Comparison of ENCODE assay signal across 15 cellular contexts in the genomic region with DNA sequence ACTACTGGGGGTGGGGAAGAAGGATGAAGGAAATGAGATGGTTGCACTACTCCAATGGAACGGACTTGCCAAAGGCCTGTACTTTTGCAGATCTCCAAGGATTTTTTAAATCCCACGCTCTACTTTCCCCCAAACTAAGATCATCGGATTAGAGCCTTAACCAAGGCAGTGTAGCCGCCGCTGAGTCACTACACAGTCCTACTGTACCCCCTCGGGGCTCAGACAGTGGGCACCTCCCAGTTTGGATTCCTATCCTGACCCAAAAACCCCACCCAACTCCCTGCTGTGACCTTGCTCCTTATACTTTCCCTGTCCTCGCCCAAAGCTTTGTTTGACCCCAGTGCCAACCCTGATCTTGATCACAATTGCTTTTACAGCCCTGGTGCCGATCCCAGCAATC.
"Had no signal": no experiment of that assay in that cellular context is flagged by ENCODE, and none has a peak within 500 bp of the region (broad histone marks: within the 10 kb centered on the region; RNA-seq: fewer than 3 reads in every experiment).

No MANE protein-coding gene starts in this region.

- H3K9me3 ChIP-seq: ascending aorta, gastrocnemius medialis, left ventricle myocardium inferior, pancreas, thoracic aorta had no signal

- H3K36me3 ChIP-seq: ascending aorta, gastrocnemius medialis, left ventricle myocardium inferior, pancreas, thoracic aorta had no signal

- H3K27me3 ChIP-seq: ascending aorta, gastrocnemius medialis, pancreas had no signal

- H3K36me3 Mint-ChIP-seq: activated naive CD8-positive, alpha-beta T cell treated with anti-CD3 and anti-CD28 coated beads, Interleukin-2, amount 10 ng/mL, durations not matched to agents 7 days and 5 days had no signal

- H3K4me3 Mint-ChIP-seq: activated naive CD8-positive, alpha-beta T cell treated with anti-CD3 and anti-CD28 coated beads, Interleukin-2, amount 10 ng/mL, durations not matched to agents 7 days and 5 days; activated T-cell treated with anti-CD3 and anti-CD28 coated beads, Interleukin-2, amount 50 U/mL, for 4 hours; stimulated activated naive CD8-positive, alpha-beta T cell treated with anti-CD3 and anti-CD28 coated beads, Interleukin-15, amount 100 ng/mL, for 72 hours had no signal

- H3K4me3 ChIP-seq: ascending aorta, gastrocnemius medialis, left ventricle myocardium inferior, pancreas, thoracic aorta had no signal

- ATAC-seq: gastrocnemius medialis, pancreas had no signal

- FAIRE-seq: kidney, pancreas had no signal

- H3K9me3 Mint-ChIP-seq: activated naive CD8-positive, alpha-beta T cell treated with anti-CD3 and anti-CD28 coated beads, Interleukin-2, amount 10 ng/mL, durations not matched to agents 7 days and 5 days; activated T-cell treated with anti-CD3 and anti-CD28 coated beads, Interleukin-2, amount 50 U/mL, for 4 hours; stimulated activated naive CD8-positive, alpha-beta T cell treated with anti-CD3 and anti-CD28 coated beads, Interleukin-15, amount 100 ng/mL, for 72 hours had no signal

- H3K27ac Mint-ChIP-seq: activated naive CD8-positive, alpha-beta T cell treated with anti-CD3 and anti-CD28 coated beads, Interleukin-2, amount 10 ng/mL, durations not matched to agents 7 days and 5 days had no signal

- H3K27ac ChIP-seq: ascending aorta, gastrocnemius medialis, left ventricle myocardium inferior, pancreas, thoracic aorta had no signal

- DNase-seq: activated CD4-positive, alpha-beta T cell treated with anti-CD3 and anti-CD28 coated beads, Interleukin-2, amount 50 U/mL, for 48 hours; activated CD4-positive, CD25-positive, alpha-beta regulatory T cell treated with anti-CD3 and anti-CD28 coated beads, Interleukin-2, amount 50 U/mL, for 72 hours; activated effector memory CD4-positive, alpha-beta T cell treated with anti-CD3 and anti-CD28 coated beads, Interleukin-2, amount 50 U/mL, for 16 hours; activated naive CD8-positive, alpha-beta T cell treated with anti-CD3 and anti-CD28 coated beads, Interleukin-2, amount 10 ng/mL, durations not matched to agents 7 days and 5 days; activated T-cell treated with anti-CD3 and anti-CD28 coated beads, Interleukin-2, amount 50 U/mL, for 4 hours; gastrocnemius medialis; kidney; left ventricle myocardium inferior; mesendoderm; pancreas; stimulated activated CD4-positive, alpha-beta T cell treated with anti-CD3 and anti-CD28 coated beads, Interleukin-15, amount 100 ng/mL, for 24 hours; stimulated activated CD4-positive, alpha-beta T cell treated with anti-CD3 and anti-CD28 coated beads, Interleukin-4, amount 100 ng/mL, for 24 hours; stimulated activated naive CD8-positive, alpha-beta T cell treated with anti-CD3 and anti-CD28 coated beads, Interleukin-15, amount 100 ng/mL, for 72 hours had no signal
